In the genomic region with DNA sequence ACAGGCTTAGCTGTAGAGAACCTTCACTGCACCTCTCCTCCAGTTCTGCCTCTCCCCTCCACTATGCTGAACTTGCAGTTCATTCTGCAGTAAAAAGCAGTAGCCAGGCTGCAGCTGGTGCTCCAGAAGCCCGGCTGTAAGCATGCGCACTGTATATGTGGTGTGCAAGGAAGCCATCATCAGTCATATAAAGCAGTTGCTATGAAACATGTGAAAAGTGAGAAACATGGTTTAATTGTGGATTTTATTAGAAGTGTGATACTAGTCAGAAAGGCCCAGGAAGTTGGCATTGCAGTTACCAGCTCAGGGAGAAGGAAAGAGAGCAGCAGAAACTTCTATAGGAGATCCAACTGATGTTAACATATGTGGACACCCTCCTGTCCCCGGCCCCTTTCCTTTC, we compare ENCODE assay signal across 26 cellular contexts. TPM values are rescaled to one million over a fixed set of nuclear protein-coding genes. Genes with fewer than 3 reads are reported as not detected.
DNase-seq lines count a peak whose midpoint lies in the region; ATAC-seq, FAIRE-seq and TF ChIP-seq lines count a peak whose summit lies in the region.
"Had no signal": no experiment of that assay in that cellular context is flagged by ENCODE, and none has a peak within 500 bp of the region (broad histone marks: within the 10 kb centered on the region; RNA-seq: fewer than 3 reads in every experiment).

No MANE protein-coding gene starts in this region.

- H4K20me1 ChIP-seq in GM23338 (replicated peaks; ENCODE audit: insufficient read depth) (no peaks in the 10 kb centered on the region), H1 (replicated peaks in 1 of 2; ENCODE audit: control insufficient read depth in 1 of 2, insufficient read depth in 2 of 2, low read length in 2 of 2) (no peaks in the 10 kb centered on the region), smooth muscle cell (ENCODE audit: low read depth) (no peaks in the 10 kb centered on the region)

- H3K14ac ChIP-seq in H1 (ENCODE audit: insufficient read length), result no peak overlapping the region

- H3K36me3 ChIP-seq in GM23338 (ENCODE audit: insufficient read depth), result no peaks in the 10 kb centered on the region
- no peaks in the 10 kb centered on the region for H3K36me3 ChIP-seq in H1 (ENCODE audit: control insufficient read depth in 2 of 4, insufficient read depth in 4 of 4, low read length in 3 of 4)
- H3K36me3 ChIP-seq in smooth muscle cell (ENCODE audit: low read depth), result no peaks in the 10 kb centered on the region
- H3K36me3 ChIP-seq: MG63 had no signal

- FAIRE-seq in H1 (lab: Jason Lieb, UNC), result no peak
- FAIRE-seq: D721Med, GM19239, H54 had no signal

- H4K91ac ChIP-seq in H1 (replicated peaks; ENCODE audit: insufficient read length, low read length), result no peak overlapping the region

- no peak for TF ChIP-seq EP300 in H1 (IDR thresholded peaks at IDR 0.05; ENCODE audit: borderline replicate concordance in 1 of 2, low read depth in 2 of 2, low read length in 2 of 2)

- H2AK5ac ChIP-seq in H1 (ENCODE audit: low read depth, low read length), result no peak overlapping the region

- H3K9me3 ChIP-seq in H1 (ENCODE audit: insufficient read depth in 2 of 2, low read depth in 1 of 2, low read length in 1 of 2) (no peaks in the 10 kb centered on the region), smooth muscle cell (replicated peaks; ENCODE audit: low read depth) (no peaks in the 10 kb centered on the region)
- H3K9me3 ChIP-seq: MG63 had no signal

- no peak overlapping the region; a peak in 1 of 7 replicates for H3K9ac ChIP-seq in H1 (replicated peaks in 1 of 4; ENCODE audit: extremely low read depth in 1 of 4, low read depth in 3 of 4, low read length in 3 of 4)
- H3K9ac ChIP-seq in smooth muscle cell (ENCODE audit: low read depth), result no peak overlapping the region

- ATAC-seq in GM23338 (no peak), GM21526 (IDR thresholded peaks at IDR 0.05; ENCODE audit: low FRiP score, unreplicated experiment) (no peak)

- H3K4me1 ChIP-seq in GM23338 (ENCODE audit: insufficient read depth) (no peaks in the 10 kb centered on the region), H1 (replicated peaks in 1 of 4; ENCODE audit: control insufficient read depth in 3 of 4, insufficient read depth in 4 of 4, low read length in 3 of 4) (peaks cover 0 to 2% (median 0%) of the 10 kb centered on the region in 4 experiments; a peak in 1 of 7 replicates), smooth muscle cell (ENCODE audit: low read depth) (no peaks in the 10 kb centered on the region)

- no peak overlapping the region; the same call in 1 of the 2 replicates for H3K4me2 ChIP-seq in GM23338
- H3K4me2 ChIP-seq in H1 (ENCODE audit: insufficient read depth in 1 of 2, low read depth in 2 of 2, low read length in 2 of 2), result no peak overlapping the region
- no peak overlapping the region for H3K4me2 ChIP-seq in smooth muscle cell
- H3K4me2 ChIP-seq: PC-9 had no signal

- no peak overlapping the region for H2BK5ac ChIP-seq in H1 (ENCODE audit: low read depth, low read length)

- no peak overlapping the region for H2BK12ac ChIP-seq in H1 (ENCODE audit: low read depth, low read length)

- TF ChIP-seq CTCF in GM23338 (conservative IDR thresholded peaks at IDR 0.05; ENCODE audit: low read depth in 2 of 2) (no peak), H1 (IDR thresholded peaks at IDR 0.05; ENCODE audit: control extremely low read depth in 1 of 3, insufficient read depth in 1 of 3, low read depth in 1 of 3, low read length in 3 of 3) (no peak), nephron progenitor cell (IDR thresholded peaks at IDR 0.05) (no peak), smooth muscle cell (IDR thresholded peaks at IDR 0.05; ENCODE audit: borderline replicate concordance, insufficient read depth, poor library complexity, severe bottlenecking) (no peak)

- H3F3A ChIP-seq in GM23338 (replicated peaks; ENCODE audit: low read depth) (no peaks in the 10 kb centered on the region), smooth muscle cell (ENCODE audit: low read depth) (no peaks in the 10 kb centered on the region)

- H3K4ac ChIP-seq in H1 (replicated peaks; ENCODE audit: insufficient read length, low read depth, low read length), result no peak overlapping the region

- POLR2A ChIA-PET in H1 (lab: Charles Lee; ENCODE audit: partially characterized antibody), result interaction anchor here (1.1 kb wide), 1 partner anchor 24 kb away, joined by 3 read pairs; no protein-coding TSS in a partner anchor

- H3K4me3 ChIP-seq in GM23338, result no peak overlapping the region
- H3K4me3 ChIP-seq in H1 (ENCODE audit: extremely low read depth in 1 of 4, insufficient read depth in 2 of 4, low read depth in 3 of 4, low read length in 4 of 4), result no peak overlapping the region
- no peak overlapping the region for H3K4me3 ChIP-seq in smooth muscle cell
- H3K4me3 ChIP-seq: MG63, PC-9 had no signal

- H4K8ac ChIP-seq in H1 (ENCODE audit: extremely low read depth, insufficient read depth, low read length), result no peak overlapping the region

- no peak overlapping the region for H2BK15ac ChIP-seq in H1 (ENCODE audit: low read length)

- H3K4me3 Mint-ChIP-seq in GM23338, result no peak overlapping the region
- H3K4me3 Mint-ChIP-seq in nephron progenitor cell, result no peak overlapping the region
- H3K4me3 Mint-ChIP-seq: CD14-positive monocyte had no signal

- H2BK120ac ChIP-seq in H1 (replicated peaks; ENCODE audit: low read depth, low read length), result no peak overlapping the region

- H3K27me3 ChIP-seq in GM23338 (ENCODE audit: insufficient read depth) (no peaks in the 10 kb centered on the region), H1 (replicated peaks in 1 of 4; ENCODE audit: control insufficient read depth in 3 of 4, extremely low read depth in 1 of 4, insufficient read depth in 3 of 4, low read length in 3 of 4) (no peaks in the 10 kb centered on the region), smooth muscle cell (ENCODE audit: low read depth) (no peaks in the 10 kb centered on the region)
- H3K27me3 ChIP-seq: MG63 had no signal

- no peak for TF ChIP-seq RAD21 in H1 (IDR thresholded peaks at IDR 0.05 in 1 of 2, conservative IDR thresholded peaks at IDR 0.05 in 1 of 2; ENCODE audit: low read depth in 2 of 2, low read length in 2 of 2)

- no peak overlapping the region for H3K27ac ChIP-seq in GM23338 (ENCODE audit: low read depth)
- no peak overlapping the region for H3K27ac ChIP-seq in H1 (ENCODE audit: low read depth, low read length)
- H3K27ac ChIP-seq in smooth muscle cell (ENCODE audit: low read depth), result no peak overlapping the region
- H3K27ac ChIP-seq: PC-9 had no signal

- H2AFZ ChIP-seq in GM23338 (peak overlapping the region; percentile 59), H1 (ENCODE audit: low read length) (peak overlapping the region; percentile 89), smooth muscle cell (ENCODE audit: low read depth) (peak overlapping the region; percentile 15)
- H2AFZ ChIP-seq: PC-9 had no signal

- H4K5ac ChIP-seq in H1 (ENCODE audit: insufficient read length, low read depth, low read length), result no peak overlapping the region

- H3K79me2 ChIP-seq in GM23338 (replicated peaks; ENCODE audit: insufficient read depth) (no peaks in the 10 kb centered on the region), H1 (ENCODE audit: control insufficient read depth in 1 of 2, insufficient read depth in 2 of 2, low read length in 2 of 2) (no peaks in the 10 kb centered on the region), smooth muscle cell (ENCODE audit: low read depth) (no peaks in the 10 kb centered on the region)

- CTCF ChIA-PET in H1 (lab: Charles Lee; ENCODE audit: partially characterized antibody), result interaction anchor here (1.1 to 2.1 kb wide), 2 partner anchors 8 to 58 kb away, joined by 3 to 9 read pairs; no protein-coding TSS in a partner anchor

- H3K27me3 Mint-ChIP-seq in GM23338 (ENCODE audit: insufficient read depth, low read depth, poor library complexity) (peaks cover 9% of the 10 kb centered on the region), nephron progenitor cell (ENCODE audit: low read depth, poor library complexity) (no peaks in the 10 kb centered on the region)

- no peak for TF ChIP-seq POLR2A in H1 (IDR thresholded peaks at IDR 0.05; ENCODE audit: control extremely low read depth in 1 of 2, low read depth in 2 of 2, low read length in 2 of 2)

- WGBS in H1 (ENCODE audit: extremely low coverage in 1 of 2, insufficient coverage in 1 of 2, insufficient read length in 1 of 2, insufficient replicate concordance in 2 of 2, low coverage in 1 of 2, low lambda C conversion rate in 2 of 2, missing lambda C conversion rate in 1 of 2), 2 experiments, result 76% methylated on average over 3 of the region's 3 CpGs; no CpG with 5 or more reads in 1 of the 2 experiments
- 86% methylated on average over 3 of the region's 3 CpGs for WGBS in smooth muscle cell (ENCODE audit: low lambda C conversion rate)

- H2BK20ac ChIP-seq in H1 (ENCODE audit: low read length), result no peak overlapping the region

- H3K56ac ChIP-seq in H1 (replicated peaks; ENCODE audit: insufficient read length, low read depth, low read length), result no peak overlapping the region

- H3K79me1 ChIP-seq in H1 (ENCODE audit: low read depth, low read length), result no peaks in the 10 kb centered on the region

- H3K27ac Mint-ChIP-seq in GM23338 (no peak overlapping the region), nephron progenitor cell (peak overlapping the region; percentile 67)
- H3K27ac Mint-ChIP-seq: CD14-positive monocyte had no signal

- H3K9me2 ChIP-seq in GM23338 (ENCODE audit: insufficient read depth), result 0 out of 2 replicates have a peak, but pooled peaks cover 4% of the 10 kb centered on the region

- DNase-seq in GM23338 (ENCODE audit: low spot score) (no peak), H1 (ENCODE audit: low read depth in 1 of 2, low spot score in 2 of 2) (no peak), nephron progenitor cell (no peak), smooth muscle cell (lab: John Stamatoyannopoulos, UW; ENCODE audit: unreplicated experiment) (no peak), NCI-H146 (lab: John Stamatoyannopoulos, UW) (no peak), NCI-H1694 (lab: John Stamatoyannopoulos, UW) (no peak)
- DNase-seq: AML-193, EL, GF-D8, NCI-H1417, NCI-H1930, NCI-H2227 treated with DMSO at 0.1 percent for 48 hours, NCI-H510A treated with DMSO at 0.1 percent for 48 hours, NCI-H748 treated with DMSO at 0.1 percent for 48 hours, PC-9, RPMI8226, SHP77 had no signal

- no peak overlapping the region for H3K23ac ChIP-seq in H1 (ENCODE audit: insufficient read length)

- H3K23me2 ChIP-seq in H1 (ENCODE audit: low read depth, low read length), result no peaks in the 10 kb centered on the region

- H3K4me1 Mint-ChIP-seq in GM23338 (peaks cover 17% of the 10 kb centered on the region), nephron progenitor cell (peaks cover 17% of the 10 kb centered on the region)
- H3K4me1 Mint-ChIP-seq: CD14-positive monocyte had no signal

- H3K18ac ChIP-seq in H1 (ENCODE audit: extremely low read depth, low read length), result no peak overlapping the region

- H3K36me3 Mint-ChIP-seq in GM23338 (ENCODE audit: low read depth) (no peaks in the 10 kb centered on the region), nephron progenitor cell (ENCODE audit: low read depth) (no peaks in the 10 kb centered on the region)
- H3K36me3 Mint-ChIP-seq: CD14-positive monocyte had no signal

- H3K9me3 Mint-ChIP-seq in GM23338 (no peaks in the 10 kb centered on the region), nephron progenitor cell (no peaks in the 10 kb centered on the region)

RNA-seq across cellular contexts. Expression of gene DPT, which starts 32.9 kb away (rescaled TPM):
- total RNA-seq in GM23338 (2014; rRNA removed; shearing (Covaris generic)), result not detected in 2 replicates
- not detected in 2 replicates for polyA plus RNA-seq in GM23338 (2016; fragmentation: Nextera tagmentation; extraction: Ambion mirVana)
- not detected in 2 replicates for total RNA-seq in H1 (2021; fragmentation: NEBNext Ultra II Directional; extraction: Animal tissue kit (Norgen Biotek cat#: 25700))
- not detected in 2 replicates for polyA plus RNA-seq in H1 (2011; rRNA removed)
- polyA plus RNA-seq in H1 (2011; cell fraction: cytosol; rRNA removed), result not detected
- polyA plus RNA-seq in H1 (2011; cell fraction: nucleus; rRNA removed), result not detected
- polyA plus RNA-seq in H1 (2012, experiment 1 of 2), result not detected in 4 replicates
- polyA plus RNA-seq in H1 (2012, experiment 2 of 2), result not detected
- not detected for polyA plus RNA-seq in H1 (2013, experiment 1 of 2)
- polyA plus RNA-seq in H1 (2013, experiment 2 of 2), result not detected
- not detected in 2 replicates for polyA minus RNA-seq in H1 (2011; rRNA and poly(A)+ RNA removed)
- polyA minus RNA-seq in H1 (2011; cell fraction: cytosol; rRNA and poly(A)+ RNA removed), result not detected
- polyA minus RNA-seq in H1 (2011; cell fraction: nucleus; rRNA and poly(A)+ RNA removed), result not detected
- 3.1 and 7.7 TPM in 2 replicates for total RNA-seq in smooth muscle cell
- polyA plus RNA-seq in smooth muscle cell, result 13.1 and 13.4 TPM in 2 replicates
- total RNA-seq: A172, LHCN-M2, PC-9 had no signal
- polyA plus RNA-seq: AG04450, CD14-positive monocyte had no signal

Comparison
In these comparisons a context has a peak if more than half of its experiments do, and no peak if none do; other contexts are left out.
1. H2AFZ ChIP-seq: peak in every context shown above with its lines; median percentile 89 in H1; 59 in GM23338; 15 in smooth muscle cell.